ENCODE assay signal across 8 cellular contexts in the genomic region with DNA sequence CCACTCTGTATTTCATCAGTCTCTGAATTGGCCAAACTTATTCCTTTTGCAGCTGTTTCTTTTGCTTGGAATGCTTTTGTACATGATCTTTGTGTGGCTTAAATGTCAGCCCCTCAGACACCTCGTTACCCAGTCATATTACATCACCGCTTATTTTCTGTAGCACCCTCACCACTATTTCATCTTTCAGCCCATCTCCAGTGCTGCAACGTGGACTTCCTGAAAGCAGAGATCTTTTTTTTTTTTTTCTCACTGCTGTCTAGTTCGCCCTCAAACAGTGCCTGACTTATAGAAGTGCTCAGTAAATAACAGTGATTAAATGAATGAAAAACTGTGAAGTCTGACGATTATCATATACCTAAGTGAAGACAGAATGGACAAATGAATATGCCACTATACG. TPM values are rescaled to one million over a fixed set of nuclear protein-coding genes. Genes with fewer than 3 reads are reported as not detected.
DNase-seq lines count a peak whose midpoint lies in the region; ATAC-seq, FAIRE-seq and TF ChIP-seq lines count a peak whose summit lies in the region.

No MANE protein-coding gene starts in this region.

- 4% methylated on average over 6 of the region's 6 CpGs for WGBS in A549 (ENCODE audit: missing lambda C conversion rate)

- H3K4me1 ChIP-seq in A549 (peaks cover 31% of the 10 kb centered on the region), ascending aorta (peaks cover 0 to 18% of the 10 kb centered on the region in 2 donors)

- POLR2A ChIA-PET in A549 (lab: Yijun Ruan, JAX), result interaction anchor here (2.5 to 2.9 kb wide), 2 partner anchors 9 to 91 kb away, joined by 32 read pairs; partner anchors contain the start of genes EIF4EBP3, IK and NDUFA2

- ATAC-seq in A549 (no peak; a peak in 1 of 6 replicates), HG03342 (IDR thresholded peaks at IDR 0.05; ENCODE audit: unreplicated experiment) (no peak), HG03442 (IDR thresholded peaks at IDR 0.05; ENCODE audit: unreplicated experiment) (no peak), GM18858 (IDR thresholded peaks at IDR 0.05; ENCODE audit: unreplicated experiment) (no peak)

- H3K27ac ChIP-seq in A549 (peak overlapping the region; percentile 89 to 96), HL-60 (replicated peaks) (peak overlapping the region; percentile 83), ascending aorta (peak overlapping the region; percentile 19 to 88)

- H3K27me3 ChIP-seq in HL-60 (ENCODE audit: insufficient read depth, poor library complexity, severe bottlenecking), result no peaks in the 10 kb centered on the region
- no peaks in the 10 kb centered on the region for H3K27me3 ChIP-seq in ascending aorta

- H3K36me3 ChIP-seq in ascending aorta, result peaks cover 9 to 13% of the 10 kb centered on the region in 2 donors

- peak overlapping the region; percentile 75 for H3K4me3 ChIP-seq in A549
- peak overlapping the region; percentile 76 for H3K4me3 ChIP-seq in HL-60 (replicated peaks; ENCODE audit: insufficient read depth, low read length)
- H3K4me3 ChIP-seq in ascending aorta, result peak overlapping the region; percentile 68 to 74

- TF ChIP-seq RAD21 in A549 (conservative IDR thresholded peaks at IDR 0.05 in 1 of 2, IDR thresholded peaks at IDR 0.05 in 1 of 2), result no peak

- DNase-seq in A549 (ENCODE audit: low read depth in 1 of 2, low spot score in 1 of 2) (no peak), HL-60 (ENCODE audit: low read depth in 1 of 2, low spot score in 1 of 2) (peak in 1 of 2 experiments; percentile 47), ascending aorta (ENCODE audit: low spot score in 2 of 2) (no peak), lung microvascular endothelial cell (ENCODE audit: low read depth in 2 of 2) (peak; percentile 49 to 51), NCI-H524 treated with DMSO at 0.1 percent for 48 hours (lab: John Stamatoyannopoulos, UW) (no peak)

- no peak for FAIRE-seq in A549 (lab: Jason Lieb, UNC)

- H3K4me2 ChIP-seq in A549, result peak overlapping the region; percentile 86

- CTCF ChIA-PET in A549 (lab: Yijun Ruan, JAX), result interaction anchor here (2.0 kb wide), 1 partner anchor 9 kb away, joined by 8 read pairs; the partner anchor contains the start of gene EIF4EBP3

- no peak for TF ChIP-seq CTCF in A549 (IDR thresholded peaks at IDR 0.05)
- no peak for TF ChIP-seq CTCF in HL-60 (IDR thresholded peaks at IDR 0.05; ENCODE audit: insufficient read depth, low read length)
- TF ChIP-seq CTCF in ascending aorta (IDR thresholded peaks at IDR 0.05), result no peak

- TF ChIP-seq POLR2A in A549 (IDR thresholded peaks at IDR 0.05; ENCODE audit: low read length), result no peak

- intact Hi-C loops in ascending aorta (cut with DNase I), result loop anchor here (2.0 to 5.0 kb wide), 2 partner anchors 154 to 379 kb away; partner anchors contain the start of gene CYSTM1

- no peak for TF ChIP-seq EP300 in A549 (IDR thresholded peaks at IDR 0.05)

- H3K9me3 ChIP-seq in A549 (no peaks in the 10 kb centered on the region), ascending aorta (no peaks in the 10 kb centered on the region)

TF ChIP-seq in A549, 52 proteins besides CTCF, POLR2A, EP300 and RAD21 (continues in another document):
- no peak for TF ChIP-seq EHMT2 (IDR thresholded peaks at IDR 0.05; ENCODE audit: low read depth)
- no peak for TF ChIP-seq KDM5A (IDR thresholded peaks at IDR 0.05)
- TF ChIP-seq HDAC2 (IDR thresholded peaks at IDR 0.05), result no peak
- no peak for TF ChIP-seq FOSL2 (IDR thresholded peaks at IDR 0.05)
- TF ChIP-seq FOSL2 (CRISPR knock-in tag; IDR thresholded peaks at IDR 0.05), result no peak
- no peak for TF ChIP-seq POLR2AphosphoS2 (conservative IDR thresholded peaks at IDR 0.05; ENCODE audit: low read length)
- no peak for TF ChIP-seq CHD2 (IDR thresholded peaks at IDR 0.05; ENCODE audit: low read length, partially characterized antibody)
- TF ChIP-seq BCL3 (IDR thresholded peaks at IDR 0.05), result no peak
- no peak for TF ChIP-seq EHF (CRISPR knock-in tag; IDR thresholded peaks at IDR 0.05)
- no peak for TF ChIP-seq CBX2 (IDR thresholded peaks at IDR 0.05; ENCODE audit: borderline replicate concordance, low read depth)
- no peak for TF ChIP-seq NPAS2 (CRISPR knock-in tag; IDR thresholded peaks at IDR 0.05; ENCODE audit: borderline replicate concordance)
- no peak for TF ChIP-seq JUN (IDR thresholded peaks at IDR 0.05)
- TF ChIP-seq, protein P1, sequence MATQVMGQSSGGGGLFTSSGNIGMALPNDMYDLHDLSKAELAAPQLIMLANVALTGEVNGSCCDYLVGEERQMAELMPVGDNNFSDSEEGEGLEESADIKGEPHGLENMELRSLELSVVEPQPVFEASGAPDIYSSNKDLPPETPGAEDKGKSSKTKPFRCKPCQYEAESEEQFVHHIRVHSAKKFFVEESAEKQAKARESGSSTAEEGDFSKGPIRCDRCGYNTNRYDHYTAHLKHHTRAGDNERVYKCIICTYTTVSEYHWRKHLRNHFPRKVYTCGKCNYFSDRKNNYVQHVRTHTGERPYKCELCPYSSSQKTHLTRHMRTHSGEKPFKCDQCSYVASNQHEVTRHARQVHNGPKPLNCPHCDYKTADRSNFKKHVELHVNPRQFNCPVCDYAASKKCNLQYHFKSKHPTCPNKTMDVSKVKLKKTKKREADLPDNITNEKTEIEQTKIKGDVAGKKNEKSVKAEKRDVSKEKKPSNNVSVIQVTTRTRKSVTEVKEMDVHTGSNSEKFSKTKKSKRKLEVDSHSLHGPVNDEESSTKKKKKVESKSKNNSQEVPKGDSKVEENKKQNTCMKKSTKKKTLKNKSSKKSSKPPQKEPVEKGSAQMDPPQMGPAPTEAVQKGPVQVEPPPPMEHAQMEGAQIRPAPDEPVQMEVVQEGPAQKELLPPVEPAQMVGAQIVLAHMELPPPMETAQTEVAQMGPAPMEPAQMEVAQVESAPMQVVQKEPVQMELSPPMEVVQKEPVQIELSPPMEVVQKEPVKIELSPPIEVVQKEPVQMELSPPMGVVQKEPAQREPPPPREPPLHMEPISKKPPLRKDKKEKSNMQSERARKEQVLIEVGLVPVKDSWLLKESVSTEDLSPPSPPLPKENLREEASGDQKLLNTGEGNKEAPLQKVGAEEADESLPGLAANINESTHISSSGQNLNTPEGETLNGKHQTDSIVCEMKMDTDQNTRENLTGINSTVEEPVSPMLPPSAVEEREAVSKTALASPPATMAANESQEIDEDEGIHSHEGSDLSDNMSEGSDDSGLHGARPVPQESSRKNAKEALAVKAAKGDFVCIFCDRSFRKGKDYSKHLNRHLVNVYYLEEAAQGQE (IDR thresholded peaks at IDR 0.05), result no peak
- TF ChIP-seq, protein P2, sequence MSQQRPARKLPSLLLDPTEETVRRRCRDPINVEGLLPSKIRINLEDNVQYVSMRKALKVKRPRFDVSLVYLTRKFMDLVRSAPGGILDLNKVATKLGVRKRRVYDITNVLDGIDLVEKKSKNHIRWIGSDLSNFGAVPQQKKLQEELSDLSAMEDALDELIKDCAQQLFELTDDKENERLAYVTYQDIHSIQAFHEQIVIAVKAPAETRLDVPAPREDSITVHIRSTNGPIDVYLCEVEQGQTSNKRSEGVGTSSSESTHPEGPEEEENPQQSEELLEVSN (IDR thresholded peaks at IDR 0.05; ENCODE audit: borderline replicate concordance, low read depth), result no peak
- no peak for TF ChIP-seq MAZ (IDR thresholded peaks at IDR 0.05; ENCODE audit: borderline replicate concordance, low read depth, low read length)
- no peak for TF ChIP-seq NR3C1 (IDR thresholded peaks at IDR 0.05)

RNA-seq across cellular contexts. Expression of gene SRA1, which starts 0.8 kb away (rescaled TPM):
- polyA plus RNA-seq in A549 (2011; rRNA removed), result 48.1 and 50.8 TPM in 2 replicates
- 27.9 and 30.4 TPM in 2 replicates for polyA plus RNA-seq in A549 (2012; cell fraction: cytosol; rRNA removed)
- 18.5 and 21.7 TPM in 2 replicates for polyA plus RNA-seq in A549 (2012; cell fraction: nucleus; rRNA removed)
- 28.6 to 32.1 TPM (median 30.3 TPM) in 3 replicates for polyA plus RNA-seq in A549 (2017; fragmentation: RNase III; extraction: RNeasy Plus Mini Kit Qiagen cat#74134 plus additional on column Dnase treatment)
- polyA minus RNA-seq in A549 (2011; rRNA and poly(A)+ RNA removed), result 26.5 and 32.6 TPM in 2 replicates
- 47.3 TPM for total RNA-seq in ascending aorta
- 16.3 and 20.6 TPM in 2 replicates for total RNA-seq in lung microvascular endothelial cell

RNA-seq across cellular contexts. Expression of gene APBB3, which starts 8.0 kb away (rescaled TPM):
- polyA plus RNA-seq in A549 (2011; rRNA removed), result 11.7 and 13.4 TPM in 2 replicates
- polyA plus RNA-seq in A549 (2012; cell fraction: cytosol; rRNA removed), result 10.4 and 10.5 TPM in 2 replicates
- 102 and 116 TPM in 2 replicates for polyA plus RNA-seq in A549 (2012; cell fraction: nucleus; rRNA removed)
- 7.1 to 10.6 TPM (median 9.4 TPM) in 3 replicates for polyA plus RNA-seq in A549 (2017; fragmentation: RNase III; extraction: RNeasy Plus Mini Kit Qiagen cat#74134 plus additional on column Dnase treatment)
- 16.8 and 17.7 TPM in 2 replicates for polyA minus RNA-seq in A549 (2011; rRNA and poly(A)+ RNA removed)
- total RNA-seq in ascending aorta, result 47.3 TPM
- total RNA-seq in lung microvascular endothelial cell, result 3.3 and 6.7 TPM in 2 replicates

RNA-seq across cellular contexts. Expression of gene SLC35A4, which starts 8.2 kb away (rescaled TPM):
- polyA plus RNA-seq in A549 (2011; rRNA removed) (79.5 and 135 TPM in 2 replicates), A549 (2017; fragmentation: RNase III; extraction: RNeasy Plus Mini Kit Qiagen cat#74134 plus additional on column Dnase treatment) (62.1 to 70.3 TPM (median 65.6 TPM) in 3 replicates)
- 95.2 and 118 TPM in 2 replicates for polyA plus RNA-seq in A549 (2012; cell fraction: cytosol; rRNA removed)
- 70.8 and 86.9 TPM in 2 replicates for polyA plus RNA-seq in A549 (2012; cell fraction: nucleus; rRNA removed)
- 107 and 136 TPM in 2 replicates for polyA minus RNA-seq in A549 (2011; rRNA and poly(A)+ RNA removed)
- total RNA-seq in ascending aorta (46.2 TPM), lung microvascular endothelial cell (12.4 and 21.8 TPM in 2 replicates)

RNA-seq across cellular contexts. Expression of gene EIF4EBP3, which starts 9.0 kb away (rescaled TPM):
- 2.0 and 2.9 TPM in 2 replicates for polyA plus RNA-seq in A549 (2011; rRNA removed)
- polyA plus RNA-seq in A549 (2012; cell fraction: cytosol; rRNA removed), result 0.79 and 1.1 TPM in 2 replicates
- 2.1 and 3.8 TPM in 2 replicates for polyA plus RNA-seq in A549 (2012; cell fraction: nucleus; rRNA removed)
- 0.96 to 1.6 TPM (median 1.2 TPM) in 3 replicates for polyA plus RNA-seq in A549 (2017; fragmentation: RNase III; extraction: RNeasy Plus Mini Kit Qiagen cat#74134 plus additional on column Dnase treatment)
- 2.2 and 3.0 TPM in 2 replicates for polyA minus RNA-seq in A549 (2011; rRNA and poly(A)+ RNA removed)
- total RNA-seq in ascending aorta, result 4.0 TPM
- total RNA-seq in lung microvascular endothelial cell, result 0.87 and 1.2 TPM in 2 replicates

Comparison
In these comparisons a context has a peak if more than half of its experiments do, and no peak if none do; other contexts are left out.
1. DNase-seq: peak in lung microvascular endothelial cell (2 of 2); none in A549 (0 of 2), ascending aorta (0 of 2) and NCI-H524 treated with DMSO at 0.1 percent for 48 hours (single experiment).
2. Peak in every context shown above with its lines, with median percentiles within 50 percentile points of each other: H3K27ac ChIP-seq and H3K4me3 ChIP-seq.